8 cellular contexts compared by ENCODE assay signal in genomic region chr9:37422289-37423104, GRCh38. TPM values are rescaled to one million over a fixed set of nuclear protein-coding genes. Genes with fewer than 3 reads are reported as not detected.
DNase-seq lines count a peak whose midpoint lies in the region; ATAC-seq and TF ChIP-seq lines count a peak whose summit lies in the region.

TSS of gene GRHPR (plus strand) at chr9:37422696. CDS start at chr9:37422751, 55 bp downstream.

- no peaks in the 10 kb centered on the region for H3K27me3 Mint-ChIP-seq in chondrocyte (ENCODE audit: low read depth)

- H3K4me3 Mint-ChIP-seq in chondrocyte (ENCODE audit: unreplicated experiment): peak within 1 kb of the TSS; percentile 92

- TF ChIP-seq CTCF in AG10803 (conservative IDR thresholded peaks at IDR 0.05; ENCODE audit: low read length) (no peak), chondrocyte (IDR thresholded peaks at IDR 0.05) (no peak)

- peak within 1 kb of the TSS; percentile 83 for H3K27ac ChIP-seq in layer of hippocampus (ENCODE audit: low read depth, low read length)

- H3K9me3 Mint-ChIP-seq in chondrocyte (ENCODE audit: low read depth): no peaks in the 10 kb centered on the region

- no peaks in the 10 kb centered on the region for H3K27me3 ChIP-seq in layer of hippocampus (ENCODE audit: control insufficient read depth, insufficient read depth, low read length)

- peak within 1 kb of the TSS; percentile 96 for H3K4me3 ChIP-seq in AG10803 (ENCODE audit: low read length)

- peak; percentile 97 for ATAC-seq in GM19023 (IDR thresholded peaks at IDR 0.05; ENCODE audit: unreplicated experiment)
- peak; percentile 91 for ATAC-seq in HG03196 (IDR thresholded peaks at IDR 0.05; ENCODE audit: unreplicated experiment)

- H3K27ac Mint-ChIP-seq in chondrocyte (ENCODE audit: unreplicated experiment): peak within 1 kb of the TSS; percentile 88

- H3K36me3 Mint-ChIP-seq in chondrocyte (ENCODE audit: low read depth): peaks cover 11% of the 10 kb centered on the region

- H3K4me1 Mint-ChIP-seq in chondrocyte (ENCODE audit: low read depth): peaks cover 25% of the 10 kb centered on the region

- DNase-seq in AG10803 (ENCODE audit: low read depth) (peak; percentile 66), NCI-H446 treated with DMSO at 0.1 percent for 48 hours (lab: John Stamatoyannopoulos, UW) (peak; percentile 23), chondrocyte (ENCODE audit: low spot score) (no peak)
- peak; percentile 87 to 89 for DNase-seq in activated CD4-positive, alpha-beta T cell treated with anti-CD3 and anti-CD28 coated beads for 24 hours (ENCODE audit: low read depth in 2 of 2)
- peak; percentile 90 for DNase-seq in stimulated activated CD4-positive, alpha-beta T cell treated with anti-CD3 and anti-CD28 coated beads, Interleukin-1b, Interleukin-23, amount 100 ng/mL, for 48 hours

RNA-seq across cellular contexts. Expression of gene GRHPR, which starts in this region (rescaled TPM):
- total RNA-seq in chondrocyte: 84.3 to 101 TPM (median 86.3 TPM) in 3 replicates
